ENCODE assay signal across 1 cellular context in the genomic region with DNA sequence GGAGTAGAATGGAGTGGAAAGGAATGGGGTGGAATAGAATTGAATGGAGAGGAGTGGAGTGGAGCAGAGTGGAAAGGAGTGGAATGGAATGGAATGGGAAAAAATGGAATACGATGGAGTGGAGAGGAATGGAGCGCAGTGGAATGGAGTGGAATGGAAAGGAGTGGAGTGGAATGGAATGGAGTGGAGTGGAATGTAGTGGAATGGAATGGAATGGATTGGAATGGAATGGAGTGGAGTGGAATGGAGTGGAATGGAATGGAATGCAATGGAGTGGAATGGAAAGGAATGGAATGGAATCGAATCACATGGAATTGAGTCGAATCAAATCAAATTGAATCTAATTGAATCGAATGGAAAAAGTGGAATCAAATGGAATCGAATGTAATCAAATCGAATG.
TF ChIP-seq lines count a peak whose summit lies in the region.

No MANE protein-coding gene starts in this region.

TF ChIP-seq in IMR-90, 13 proteins besides CTCF, POLR2A, EP300 and RAD21:
- TF ChIP-seq MAZ (IDR thresholded peaks at IDR 0.05; ENCODE audit: borderline replicate concordance, low read depth, low read length) (no peak), CEBPB (IDR thresholded peaks at IDR 0.05; ENCODE audit: low read depth, low read length) (no peak), CHD1 (IDR thresholded peaks at IDR 0.05; ENCODE audit: low read depth, low read length) (no peak), FOS (IDR thresholded peaks at IDR 0.05; ENCODE audit: low read depth, low read length) (no peak), NFE2L2 (IDR thresholded peaks at IDR 0.05; ENCODE audit: low read depth, low read length) (no peak), MAFK (IDR thresholded peaks at IDR 0.05; ENCODE audit: low read depth, low read length) (no peak), BHLHE40 (IDR thresholded peaks at IDR 0.05; ENCODE audit: low read depth, low read length) (no peak), MXI1 (IDR thresholded peaks at IDR 0.05; ENCODE audit: borderline replicate concordance, low read depth, low read length) (no peak), SMC3 (IDR thresholded peaks at IDR 0.05; ENCODE audit: low read depth, low read length) (no peak), RFX5 (IDR thresholded peaks at IDR 0.05; ENCODE audit: low read depth, low read length) (no peak), RCOR1 (IDR thresholded peaks at IDR 0.05; ENCODE audit: insufficient replicate concordance, low read length) (no peak)
- TF ChIP-seq, protein P1, sequence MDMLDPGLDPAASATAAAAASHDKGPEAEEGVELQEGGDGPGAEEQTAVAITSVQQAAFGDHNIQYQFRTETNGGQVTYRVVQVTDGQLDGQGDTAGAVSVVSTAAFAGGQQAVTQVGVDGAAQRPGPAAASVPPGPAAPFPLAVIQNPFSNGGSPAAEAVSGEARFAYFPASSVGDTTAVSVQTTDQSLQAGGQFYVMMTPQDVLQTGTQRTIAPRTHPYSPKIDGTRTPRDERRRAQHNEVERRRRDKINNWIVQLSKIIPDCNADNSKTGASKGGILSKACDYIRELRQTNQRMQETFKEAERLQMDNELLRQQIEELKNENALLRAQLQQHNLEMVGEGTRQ (IDR thresholded peaks at IDR 0.05; ENCODE audit: low read depth, low read length) = no peak
- TF ChIP-seq, protein P2, sequence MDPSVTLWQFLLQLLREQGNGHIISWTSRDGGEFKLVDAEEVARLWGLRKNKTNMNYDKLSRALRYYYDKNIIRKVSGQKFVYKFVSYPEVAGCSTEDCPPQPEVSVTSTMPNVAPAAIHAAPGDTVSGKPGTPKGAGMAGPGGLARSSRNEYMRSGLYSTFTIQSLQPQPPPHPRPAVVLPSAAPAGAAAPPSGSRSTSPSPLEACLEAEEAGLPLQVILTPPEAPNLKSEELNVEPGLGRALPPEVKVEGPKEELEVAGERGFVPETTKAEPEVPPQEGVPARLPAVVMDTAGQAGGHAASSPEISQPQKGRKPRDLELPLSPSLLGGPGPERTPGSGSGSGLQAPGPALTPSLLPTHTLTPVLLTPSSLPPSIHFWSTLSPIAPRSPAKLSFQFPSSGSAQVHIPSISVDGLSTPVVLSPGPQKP (IDR thresholded peaks at IDR 0.05; ENCODE audit: borderline replicate concordance, low read depth, low read length) = no peak
